ENCODE assay signal across 1 cellular context in genomic region chr1:24642481-24643361, GRCh38.
TF ChIP-seq lines count a peak whose summit lies in the region.

TSS of gene SRRM1 (plus strand) at chr1:24643302. CDS start at chr1:24643327, 25 bp downstream.

TF ChIP-seq in K562, 482 proteins besides CTCF, POLR2A, EP300 and RAD21 (continued from another document and continues in another):
- TF ChIP-seq ZBTB5 (IDR thresholded peaks at IDR 0.05) = no peak
- TF ChIP-seq VEZF1 (CRISPR knock-in tag; IDR thresholded peaks at IDR 0.05) = no peak
- no peak for TF ChIP-seq ZNF644 (tag; IDR thresholded peaks at IDR 0.05; ENCODE audit: low read depth)
- peak; percentile 74 for TF ChIP-seq POLR2AphosphoS5 (IDR thresholded peaks at IDR 0.05; ENCODE audit: control insufficient read depth, insufficient read depth, low read depth, low read length)
- TF ChIP-seq ZNF277 (CRISPR knock-in tag; IDR thresholded peaks at IDR 0.05; ENCODE audit: borderline replicate concordance) = no peak
- TF ChIP-seq UBTF (IDR thresholded peaks at IDR 0.05; ENCODE audit: borderline replicate concordance in 1 of 2, low read depth in 2 of 2, low read length in 2 of 2) = peak; percentile 39 to 49; a peak in 2 of 4 replicates
- TF ChIP-seq REST (CRISPR knock-in tag; IDR thresholded peaks at IDR 0.05; ENCODE audit: low read depth) = peak; percentile 37; the same call in 1 of the 2 replicates
- no peak for TF ChIP-seq PHF21A (IDR thresholded peaks at IDR 0.05; ENCODE audit: borderline replicate concordance, low read depth)
- no peak for TF ChIP-seq ZNF282 (CRISPR knock-in tag; IDR thresholded peaks at IDR 0.05)
- peak; percentile 39; the same call in 1 of the 2 replicates for TF ChIP-seq ATF1 (CRISPR knock-in tag; IDR thresholded peaks at IDR 0.05)
- peak; percentile 98 for TF ChIP-seq ATF1 (tag; IDR thresholded peaks at IDR 0.05)
- TF ChIP-seq ZBTB1 (CRISPR knock-in tag; IDR thresholded peaks at IDR 0.05; ENCODE audit: borderline replicate concordance, low read depth) = no peak
- no peak; the same call in 1 of the 2 replicates for TF ChIP-seq NFIC (IDR thresholded peaks at IDR 0.05)
- TF ChIP-seq POLR2AphosphoS2 (IDR thresholded peaks at IDR 0.05; ENCODE audit: low read length) = no peak; the same call in 1 of the 2 replicates
- no peak for TF ChIP-seq CCAR2 (IDR thresholded peaks at IDR 0.05; ENCODE audit: low read depth, low read length)
- no peak for TF ChIP-seq TGIF2 (CRISPR knock-in tag; IDR thresholded peaks at IDR 0.05)
- TF ChIP-seq ZNF23 (CRISPR knock-in tag; IDR thresholded peaks at IDR 0.05) = no peak
- TF ChIP-seq HCFC1 (IDR thresholded peaks at IDR 0.05; ENCODE audit: low read depth, low read length) = peak; percentile 68
- TF ChIP-seq HMG20B (CRISPR knock-in tag; IDR thresholded peaks at IDR 0.05) = no peak
- no peak for TF ChIP-seq TSC22D4 (tag; IDR thresholded peaks at IDR 0.05)
- 0 out of 2 replicates have a peak, but pooled peaks have one; percentile 46 for TF ChIP-seq KDM2B (CRISPR knock-in tag; IDR thresholded peaks at IDR 0.05)
- TF ChIP-seq DPF2 (IDR thresholded peaks at IDR 0.05) = peak; percentile 68; the same call in 1 of the 2 replicates
- no peak for TF ChIP-seq ZNF449 (CRISPR knock-in tag; IDR thresholded peaks at IDR 0.05)
- no peak for TF ChIP-seq NR2F6 (CRISPR knock-in tag; IDR thresholded peaks at IDR 0.05)
- TF ChIP-seq ZBTB33 (CRISPR knock-in tag; IDR thresholded peaks at IDR 0.05) = peak; percentile 85
- TF ChIP-seq SETDB1 (IDR thresholded peaks at IDR 0.05; ENCODE audit: low read length) = no peak
- no peak for TF ChIP-seq ZNF398 (CRISPR knock-in tag; IDR thresholded peaks at IDR 0.05)
- TF ChIP-seq ZNF395 (CRISPR knock-in tag; IDR thresholded peaks at IDR 0.05) = no peak
- no peak for TF ChIP-seq ZNF140 (CRISPR knock-in tag; IDR thresholded peaks at IDR 0.05)
- no peak for TF ChIP-seq PCBP2 (IDR thresholded peaks at IDR 0.05; ENCODE audit: low read depth, low read length, poor library complexity, severe bottlenecking)
- peak; percentile 94 for TF ChIP-seq TBP (optimal IDR thresholded peaks at IDR 0.05; ENCODE audit: low read depth, low read length)
- TF ChIP-seq MCM5 (IDR thresholded peaks at IDR 0.05; ENCODE audit: low read depth) = no peak
- TF ChIP-seq TCF7 (IDR thresholded peaks at IDR 0.05; ENCODE audit: borderline replicate concordance) = no peak
- TF ChIP-seq BACH1 (tag; IDR thresholded peaks at IDR 0.05) = no peak
- peak; percentile 38; the same call in 1 of the 2 replicates for TF ChIP-seq ATF6 (CRISPR knock-in tag; IDR thresholded peaks at IDR 0.05)
- peak in 1 of 2 experiments; percentile 40; a peak in 1 of 4 replicates for TF ChIP-seq TRIM24 (IDR thresholded peaks at IDR 0.05)
- TF ChIP-seq ZSCAN32 (CRISPR knock-in tag; IDR thresholded peaks at IDR 0.05) = no peak
- no peak for TF ChIP-seq HNRNPH1 (optimal IDR thresholded peaks at IDR 0.05; ENCODE audit: low read depth, low read length)
